In the genomic region with DNA sequence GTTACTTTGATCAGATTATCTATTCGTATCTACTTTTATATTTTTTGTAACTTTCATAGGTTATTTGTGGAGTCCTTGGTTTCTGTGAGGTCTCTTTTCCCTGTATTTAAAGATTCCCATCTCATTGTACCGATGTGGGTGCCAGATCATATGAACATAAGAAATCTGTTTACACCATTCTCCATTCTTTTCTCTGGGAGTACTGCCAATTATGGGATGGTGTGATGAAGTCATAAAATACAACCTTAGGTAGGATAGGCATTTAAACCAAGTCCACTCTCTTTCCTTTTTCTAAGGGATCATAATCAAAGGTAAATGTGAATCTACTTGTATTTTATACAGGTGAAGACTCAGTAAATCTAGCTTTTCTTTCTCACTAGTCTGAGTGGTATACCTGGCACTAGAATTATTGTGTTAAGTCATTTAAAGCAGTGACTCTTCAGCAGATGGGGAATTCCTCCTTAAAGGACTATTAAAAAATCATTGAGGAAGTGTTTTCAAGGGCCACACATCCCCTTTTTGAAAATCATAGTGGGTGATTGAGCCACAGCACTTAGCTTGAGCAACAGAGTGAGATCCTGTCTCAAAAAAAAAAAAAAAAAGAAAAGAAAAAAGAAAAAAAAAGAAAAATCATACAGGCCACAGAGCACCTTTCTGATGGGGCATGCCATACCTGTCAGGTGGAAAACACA, we compare ENCODE assay signal across 10 cellular contexts. TPM values are rescaled to one million over a fixed set of nuclear protein-coding genes. Genes with fewer than 3 reads are reported as not detected.
DNase-seq lines count a peak whose midpoint lies in the region; TF ChIP-seq lines count a peak whose summit lies in the region.
"Had no signal": no experiment of that assay in that cellular context is flagged by ENCODE, and none has a peak within 500 bp of the region (broad histone marks: within the 10 kb centered on the region; RNA-seq: fewer than 3 reads in every experiment).

No MANE protein-coding gene starts in this region.

- peak overlapping the region; percentile 77 for H3K4me2 ChIP-seq in OCI-LY3 (ENCODE audit: low read length)

- H3K4me3 ChIP-seq in OCI-LY3 (ENCODE audit: low read length) = peak overlapping the region; percentile 55
- no peak overlapping the region for H3K4me3 ChIP-seq in transverse colon
- no peak overlapping the region for H3K4me3 ChIP-seq in Peyer's patch

- intact Hi-C loops in transverse colon (cut with DNase I; ENCODE audit: low total_unique reads) = no loop called here
- intact Hi-C loops in head of caudate nucleus (cut with DNase I) = no loop called here

- H3K27ac ChIP-seq in OCI-LY3 (ENCODE audit: low read length) = peak overlapping the region; percentile 58
- H3K27ac ChIP-seq in transverse colon = peak overlapping the region; percentile 38 to 74 (median 64)
- H3K27ac ChIP-seq in Peyer's patch = peak overlapping the region in 1 of 4 donors; percentile 57
- H3K27ac ChIP-seq: C4-2B had no signal

- no peak for TF ChIP-seq EP300 in transverse colon (IDR thresholded peaks at IDR 0.05; ENCODE audit: low read depth)

- WGBS in transverse colon (ENCODE audit: low coverage in 1 of 2), 2 donors = 22 to 25% methylated on average over 2 of the region's 2 CpGs

- peaks cover 100% of the 10 kb centered on the region for H3K79me2 ChIP-seq in OCI-LY3 (ENCODE audit: low read length)

- peak overlapping the region; percentile 50 for H3K9ac ChIP-seq in OCI-LY3 (ENCODE audit: low read length)

- H3K27me3 ChIP-seq in OCI-LY3 (ENCODE audit: low read depth, low read length) (no peaks in the 10 kb centered on the region), transverse colon (no peaks in the 10 kb centered on the region), Peyer's patch (no peaks in the 10 kb centered on the region)

- TF ChIP-seq POLR2A in transverse colon (IDR thresholded peaks at IDR 0.05) (no peak), Peyer's patch (IDR thresholded peaks at IDR 0.05) (no peak)

- H2AFZ ChIP-seq in OCI-LY3 (ENCODE audit: low read depth, low read length) = no peak overlapping the region

- peaks cover 65% of the 10 kb centered on the region for H3K36me3 ChIP-seq in OCI-LY3 (replicated peaks; ENCODE audit: low read depth, low read length)
- H3K36me3 ChIP-seq in transverse colon = no peaks in the 10 kb centered on the region
- no peaks in the 10 kb centered on the region for H3K36me3 ChIP-seq in Peyer's patch

- TF ChIP-seq CTCF in OCI-LY3 (IDR thresholded peaks at IDR 0.05; ENCODE audit: low read depth, low read length) = no peak
- TF ChIP-seq CTCF in transverse colon (IDR thresholded peaks at IDR 0.05) = no peak
- no peak for TF ChIP-seq CTCF in Peyer's patch (IDR thresholded peaks at IDR 0.05)

- H3K4me1 ChIP-seq in OCI-LY3 (ENCODE audit: low read length) (peaks cover 62% of the 10 kb centered on the region), transverse colon (peaks cover 0 to 41% (median 24%) of the 10 kb centered on the region in 4 donors), Peyer's patch (peaks cover 0 to 5% (median 0%) of the 10 kb centered on the region in 4 donors)

- peak; percentile 3 for DNase-seq in NCI-H345 (lab: John Stamatoyannopoulos, UW)
- DNase-seq in NCI-H345 treated with DMSO at 0.1 percent for 48 hours (lab: John Stamatoyannopoulos, UW; ENCODE audit: unreplicated experiment) = no peak
- DNase-seq in fibroblast of peridontal ligament (ENCODE audit: extremely low read depth) = peak; percentile 92
- DNase-seq in transverse colon = no peak
- DNase-seq in effector CD8-positive, alpha-beta T cell (lab: John Stamatoyannopoulos, UW) = no peak
- DNase-seq in Peyer's patch = no peak
- DNase-seq in head of caudate nucleus = no peak
- DNase-seq: T-helper 1 cell had no signal

- H3K9me3 ChIP-seq in OCI-LY3 (ENCODE audit: insufficient read depth, low read length) (no peaks in the 10 kb centered on the region), transverse colon (no peaks in the 10 kb centered on the region), Peyer's patch (no peaks in the 10 kb centered on the region)

- in situ Hi-C loops in transverse colon (cut with MboI; ENCODE audit: low pct_ligation_motif_present in 1 of 4, low pct_unique_long_range_greater_than_20kb in 1 of 4, low sequenced_read_pairs in 3 of 4) = no loop called here

- H4K20me1 ChIP-seq in OCI-LY3 (ENCODE audit: insufficient read depth, low read length) = peaks cover 77% of the 10 kb centered on the region

RNA-seq across cellular contexts. Expression of a gene that starts 12.3 kb away (rescaled TPM):
- total RNA-seq in transverse colon (100 to 1,000 TPM in 3 of 4 donors, 10 to 100 TPM in 1; 92.4 to 333 (median 176) TPM), Peyer's patch (10 to 100 TPM; 37.1 to 70.1 (median 52.9) TPM)

RNA-seq across cellular contexts. Expression of a gene that starts 58.0 kb away (rescaled TPM):
- total RNA-seq in transverse colon (1 to 10 TPM; 2.2 to 8.1 (median 2.9) TPM), Peyer's patch (10 to 100 TPM in 1 of 4 donors, 1 to 10 TPM in 3; 1.4 to 62.7 (median 3.2) TPM)

Comparison
In these comparisons a context has a peak if more than half of its experiments do, and no peak if none do; other contexts are left out.
1. DNase-seq: peak in NCI-H345 (single experiment) and fibroblast of peridontal ligament (single experiment); none in NCI-H345 treated with DMSO at 0.1 percent for 48 hours (single experiment), transverse colon (single experiment), effector CD8-positive, alpha-beta T cell (single experiment), Peyer's patch (0 of 3) and head of caudate nucleus (0 of 42).